In the genomic region with DNA sequence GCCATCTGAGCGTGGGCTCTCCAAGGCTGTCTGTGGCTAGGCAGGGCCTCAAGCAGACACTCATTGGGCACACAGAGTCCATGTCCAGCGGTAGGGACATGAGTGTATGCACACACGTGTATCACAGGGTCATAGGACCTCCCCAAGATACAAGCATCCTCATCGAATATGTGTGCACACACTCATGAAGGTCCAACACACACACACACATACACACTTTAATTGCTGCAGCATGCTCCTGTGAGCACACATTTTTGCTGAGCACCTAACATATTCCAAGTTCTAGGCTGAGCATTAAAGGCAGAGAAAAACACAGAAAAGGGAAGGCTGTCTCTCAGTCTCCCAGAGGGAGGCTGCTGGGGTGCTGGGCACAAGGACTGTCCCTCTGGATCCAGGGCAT, we compare ENCODE assay signal across 10 cellular contexts.
"Had no signal": no experiment of that assay in that cellular context is flagged by ENCODE, and none has a peak within 500 bp of the region (broad histone marks: within the 10 kb centered on the region; RNA-seq: fewer than 3 reads in every experiment).

No MANE protein-coding gene starts in this region.

- DNase-seq: H9, HCEC 1CT, HFFc6, KG1 had no signal

- H2AFZ ChIP-seq: GM23338 had no signal

- ATAC-seq: GM23338, HepG2, K562 had no signal

- H3K4me3 Mint-ChIP-seq: GM23338, H9, HFFc6 had no signal

- H3K9me3 Mint-ChIP-seq: GM23338, H9, HFFc6 had no signal

- H3K4me2 ChIP-seq: GM23338 had no signal

- FAIRE-seq: H1, H54, HepG2, K562 had no signal

- H3K27ac ChIP-seq: HL-60 had no signal

- H3K4me3 ChIP-seq: GM23338, K562 had no signal

- H3K27ac Mint-ChIP-seq: GM23338, H9, HFFc6 had no signal
